ENCODE assay signal across 23 cellular contexts in the genomic region with DNA sequence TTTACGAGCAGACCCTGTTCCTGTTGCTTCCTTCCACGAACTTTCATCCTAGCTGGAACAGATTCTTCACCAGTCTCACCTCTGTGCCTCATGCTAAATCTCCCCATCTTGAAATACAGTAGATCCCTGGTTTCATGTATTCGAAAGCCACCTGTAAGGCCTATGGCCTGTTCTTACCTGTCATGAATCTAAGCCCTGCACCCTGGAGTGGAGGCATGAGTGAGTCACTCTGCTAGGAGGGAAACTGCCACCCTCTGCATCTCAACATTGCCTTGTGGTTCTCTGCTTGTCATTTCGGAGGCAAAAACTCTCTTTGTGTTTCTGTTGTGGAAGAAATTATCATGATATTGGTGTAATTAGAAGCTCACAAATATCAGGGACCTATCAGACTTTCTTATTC.
DNase-seq lines count a peak whose midpoint lies in the region; ATAC-seq and TF ChIP-seq lines count a peak whose summit lies in the region.
"Had no signal": no experiment of that assay in that cellular context is flagged by ENCODE, and none has a peak within 500 bp of the region (broad histone marks: within the 10 kb centered on the region; RNA-seq: fewer than 3 reads in every experiment).

No MANE protein-coding gene starts in this region.

- peaks cover 10 to 13% of the 10 kb centered on the region in 2 experiments for H3K4me1 ChIP-seq in trophoblast cell (ENCODE audit: control insufficient read depth in 1 of 2, insufficient read depth in 2 of 2, low read length in 2 of 2)
- H3K4me1 ChIP-seq: HAP-1 had no signal

- H3K9me3 ChIP-seq in trophoblast cell (ENCODE audit: insufficient read depth, low read depth, low read length) = peaks cover 1% of the 10 kb centered on the region
- H3K9me3 ChIP-seq: HAP-1 had no signal

- ATAC-seq in GM21390 (IDR thresholded peaks at IDR 0.05; ENCODE audit: unreplicated experiment) = no peak
- ATAC-seq: Panc1, Right ventricle myocardium inferior had no signal

- H3K36me3 ChIP-seq in trophoblast cell (ENCODE audit: control insufficient read depth in 1 of 2, insufficient read depth in 2 of 2, low read length in 2 of 2) = no peaks in the 10 kb centered on the region
- H3K36me3 ChIP-seq: HAP-1 had no signal

- H3K14ac ChIP-seq in trophoblast cell (ENCODE audit: low read length) = no peak overlapping the region

- H2BK5ac ChIP-seq in trophoblast cell (ENCODE audit: low read depth, low read length, poor library complexity) = no peak overlapping the region

- peak overlapping the region; percentile 4 for H2BK12ac ChIP-seq in trophoblast cell (ENCODE audit: low read length)

- TF ChIP-seq CTCF in RWPE1 (conservative IDR thresholded peaks at IDR 0.05; ENCODE audit: low read depth) (no peak), epithelial cell of esophagus (IDR thresholded peaks at IDR 0.05; ENCODE audit: insufficient read depth, low read depth, low read length, missing control alignments) (no peak)

- H3K79me2 ChIP-seq in trophoblast cell (ENCODE audit: control insufficient read depth, insufficient read depth, low read length, poor library complexity) = no peaks in the 10 kb centered on the region

- H3K4me3 ChIP-seq in epithelial cell of esophagus (ENCODE audit: low read length) = no peak overlapping the region
- no peak overlapping the region for H3K4me3 ChIP-seq in trophoblast cell (ENCODE audit: low read depth, low read length)
- H3K4me3 ChIP-seq: HAP-1 had no signal

- H3K27me3 ChIP-seq in trophoblast cell (ENCODE audit: insufficient read depth, low read length) = no peaks in the 10 kb centered on the region

- H3K18ac ChIP-seq in trophoblast cell (ENCODE audit: low read length) = no peak overlapping the region

- no peak overlapping the region for H4K12ac ChIP-seq in trophoblast cell (ENCODE audit: low read depth, low read length)

- H3K4me2 ChIP-seq in trophoblast cell (ENCODE audit: low read length) = no peak overlapping the region

- no peak overlapping the region for H2AK5ac ChIP-seq in trophoblast cell (ENCODE audit: low read length)

- no peak overlapping the region for H2BK120ac ChIP-seq in trophoblast cell (ENCODE audit: insufficient read depth, low read length, poor library complexity)

- no peak overlapping the region for H3K4ac ChIP-seq in trophoblast cell (ENCODE audit: low read depth, low read length)

- peak overlapping the region; percentile 3 for H4K91ac ChIP-seq in trophoblast cell (ENCODE audit: low read depth, low read length)

- no peak overlapping the region for H3K9ac ChIP-seq in trophoblast cell (ENCODE audit: low read length)

- H4K8ac ChIP-seq in trophoblast cell (ENCODE audit: low read depth, low read length) = no peak overlapping the region

- H3K27ac ChIP-seq in RWPE1 (no peak overlapping the region), trophoblast cell (ENCODE audit: low read depth, low read length) (no peak overlapping the region)
- H3K27ac ChIP-seq: 22Rv1, C4-2B had no signal

- POLR2A ChIA-PET in RWPE1 (lab: Yijun Ruan, JAX; ENCODE audit: low non-redundant PET) = no interaction called here

- CTCF ChIA-PET in RWPE1 (lab: Yijun Ruan, JAX) = no interaction called here

- peaks cover 25% of the 10 kb centered on the region for H3K79me1 ChIP-seq in trophoblast cell (ENCODE audit: low read length)

- peak; percentile 8 for DNase-seq in DMS53 (lab: John Stamatoyannopoulos, UW)
- DNase-seq in DMS53 treated with DMSO at 0.1 percent for 48 hours (lab: John Stamatoyannopoulos, UW; ENCODE audit: unreplicated experiment) = no peak
- peak; percentile 69 for DNase-seq in RWPE1 (ENCODE audit: low spot score)
- DNase-seq in epithelial cell of esophagus (ENCODE audit: low read depth) = peak; percentile 93
- DNase-seq in trophoblast cell = no peak
- no peak for DNase-seq in foreskin melanocyte
- no peak for DNase-seq in GDM1 (lab: John Stamatoyannopoulos, UW)
- DNase-seq: AML-193, DND-41, Karpas-422, MM.1S, NCI-H1092, NCI-H1436 treated with DMSO at 0.1 percent for 48 hours, NCI-H2029 treated with DMSO at 0.1 percent for 48 hours, NCI-H2171 treated with DMSO at 0.1 percent for 48 hours, NCI-H446, NCI-H526 treated with DMSO at 0.1 percent for 48 hours had no signal

- H2AFZ ChIP-seq in trophoblast cell (ENCODE audit: insufficient read depth, low read length, poor library complexity) = no peak overlapping the region

- no peak overlapping the region for H3K23ac ChIP-seq in trophoblast cell (ENCODE audit: low read length)

- WGBS in trophoblast cell (ENCODE audit: extremely low coverage, insufficient coverage, insufficient read length) = no CpG with 5 or more reads among the region's 4 CpGs

Comparison
In these comparisons a context has a peak if more than half of its experiments do, and no peak if none do; other contexts are left out.
1. DNase-seq: peak in DMS53 (single experiment), RWPE1 (single experiment) and epithelial cell of esophagus (single experiment); none in DMS53 treated with DMSO at 0.1 percent for 48 hours (single experiment), trophoblast cell (0 of 2), foreskin melanocyte (single experiment) and GDM1 (single experiment).